In the genomic region with DNA sequence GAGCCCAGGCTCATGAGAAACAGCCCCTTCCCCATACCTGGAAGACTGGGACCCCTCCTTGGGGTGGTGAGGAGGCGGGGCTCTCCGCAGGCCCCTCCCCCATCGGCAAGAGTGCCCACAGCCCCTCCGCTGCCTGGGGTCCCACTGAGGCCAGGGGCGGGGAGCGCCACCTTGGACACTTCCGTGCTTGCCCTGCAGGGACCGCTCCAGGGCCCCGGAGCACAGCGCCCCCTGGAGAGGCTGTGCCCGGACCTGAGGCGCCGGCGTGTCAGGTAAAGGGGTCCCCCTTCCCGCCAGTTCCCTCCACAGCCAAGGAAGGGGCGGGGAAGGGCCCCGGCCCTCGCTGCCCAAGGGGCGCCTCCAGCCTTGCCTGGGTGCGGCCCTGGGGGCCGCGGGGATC, we compare ENCODE assay signal across 2 cellular contexts.
A peak's percentile ranks its signal among the peaks of the same experiment; 100 is the strongest.
TF ChIP-seq lines count a peak whose summit lies in the region.

No MANE protein-coding gene starts in this region.

TF ChIP-seq in A549, 52 proteins besides CTCF, POLR2A, EP300 and RAD21:
- TF ChIP-seq CEBPB (IDR thresholded peaks at IDR 0.05) (no peak), FOXS1 (CRISPR knock-in tag; IDR thresholded peaks at IDR 0.05) (no peak)

TF ChIP-seq in HepG2, 621 proteins besides CTCF, POLR2A, EP300 and RAD21:
- TF ChIP-seq RBFOX2 (IDR thresholded peaks at IDR 0.05; ENCODE audit: low read depth, low read length) (peak; percentile 40; the same call in 1 of the 2 replicates), POGZ (CRISPR knock-in tag; IDR thresholded peaks at IDR 0.05) (no peak), HNRNPH1 (optimal IDR thresholded peaks at IDR 0.05; ENCODE audit: low read depth, low read length) (no peak), POLR2G (IDR thresholded peaks at IDR 0.05; ENCODE audit: low read depth, low read length) (0 out of 2 replicates have a peak, but pooled peaks have one; percentile 24), NFKB2 (CRISPR knock-in tag; IDR thresholded peaks at IDR 0.05; ENCODE audit: borderline replicate concordance) (no peak), HNRNPL (IDR thresholded peaks at IDR 0.05; ENCODE audit: low read depth, low read length) (no peak), TBP (CRISPR knock-in tag; IDR thresholded peaks at IDR 0.05) (no peak), KDM1A (CRISPR knock-in tag; IDR thresholded peaks at IDR 0.05) (no peak), ZNF570 (CRISPR knock-in tag; IDR thresholded peaks at IDR 0.05; ENCODE audit: borderline replicate concordance) (no peak), ZNF17 (CRISPR knock-in tag; IDR thresholded peaks at IDR 0.05) (no peak), AGO2 (optimal IDR thresholded peaks at IDR 0.05; ENCODE audit: low read depth, low read length) (peak; percentile 93), ZBTB33 (CRISPR knock-in tag; IDR thresholded peaks at IDR 0.05) (peak; percentile 98), AGO1 (IDR thresholded peaks at IDR 0.05; ENCODE audit: low read depth, low read length, poor library complexity, severe bottlenecking) (peak; percentile 71)
- TF ChIP-seq, protein P1, sequence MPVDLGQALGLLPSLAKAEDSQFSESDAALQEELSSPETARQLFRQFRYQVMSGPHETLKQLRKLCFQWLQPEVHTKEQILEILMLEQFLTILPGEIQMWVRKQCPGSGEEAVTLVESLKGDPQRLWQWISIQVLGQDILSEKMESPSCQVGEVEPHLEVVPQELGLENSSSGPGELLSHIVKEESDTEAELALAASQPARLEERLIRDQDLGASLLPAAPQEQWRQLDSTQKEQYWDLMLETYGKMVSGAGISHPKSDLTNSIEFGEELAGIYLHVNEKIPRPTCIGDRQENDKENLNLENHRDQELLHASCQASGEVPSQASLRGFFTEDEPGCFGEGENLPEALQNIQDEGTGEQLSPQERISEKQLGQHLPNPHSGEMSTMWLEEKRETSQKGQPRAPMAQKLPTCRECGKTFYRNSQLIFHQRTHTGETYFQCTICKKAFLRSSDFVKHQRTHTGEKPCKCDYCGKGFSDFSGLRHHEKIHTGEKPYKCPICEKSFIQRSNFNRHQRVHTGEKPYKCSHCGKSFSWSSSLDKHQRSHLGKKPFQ (CRISPR knock-in tag; IDR thresholded peaks at IDR 0.05; ENCODE audit: insufficient replicate concordance) = no peak
TF ChIP-seq in HepG2: peak in this region for 5.
